25 cellular contexts compared by ENCODE assay signal in genomic region chr9:127940598-127940997, GRCh38. TPM values are rescaled to one million over a fixed set of nuclear protein-coding genes. Genes with fewer than 3 reads are reported as not detected.
DNase-seq lines count a peak whose midpoint lies in the region; ATAC-seq, FAIRE-seq and TF ChIP-seq lines count a peak whose summit lies in the region.
"Had no signal": no experiment of that assay in that cellular context is flagged by ENCODE, and none has a peak within 500 bp of the region (broad histone marks: within the 10 kb centered on the region; RNA-seq: fewer than 3 reads in every experiment).

No MANE protein-coding gene starts in this region.

- no peak for DNase-seq in HepG2 (ENCODE audit: low spot score)
- no peak for DNase-seq in right lobe of liver
- no peak for DNase-seq in T-helper 17 cell
- DNase-seq in erythroblast (lab: John Stamatoyannopoulos, UW): peak; percentile 72 to 85
- DNase-seq in uterus: no peak
- DNase-seq in NCI-H526 (lab: John Stamatoyannopoulos, UW): no peak
- no peak for DNase-seq in NCI-H187 (lab: John Stamatoyannopoulos, UW)
- DNase-seq in activated effector memory CD4-positive, alpha-beta T cell treated with anti-CD3 and anti-CD28 coated beads, Interleukin-2, amount 50 U/mL, for 16 hours: no peak
- DNase-seq: activated T-cell treated with anti-CD3 and anti-CD28 coated beads, Interleukin-2, amount 50 U/mL, for 4 hours; body of pancreas; effector CD4-positive, alpha-beta T cell; foreskin keratinocyte; Kasumi-1; left cardiac atrium; mesenchymal stem cell; MV-4-11; NCI-H2171 treated with DMSO at 0.1 percent for 48 hours; occipital lobe; T-helper 9 cell; WERI-Rb-1 had no signal

- no peak for ATAC-seq in HepG2
- ATAC-seq in right lobe of liver: no peak
- no peak for ATAC-seq in T-helper 17 cell
- ATAC-seq: activated T-cell treated with anti-CD3 and anti-CD28 coated beads, Interleukin-2, amount 50 U/mL, for 4 hours; body of pancreas; foreskin keratinocyte; HCT116; heart right ventricle; left cardiac atrium; SK-N-SH treated with all-trans-retinoic acid at 6 μM for 48 hours had no signal

- TF ChIP-seq POLR2A in HepG2 (IDR thresholded peaks at IDR 0.05; ENCODE audit: insufficient read depth in 1 of 2, low read depth in 2 of 2, low read length in 2 of 2) (no peak), right lobe of liver (IDR thresholded peaks at IDR 0.05) (no peak), erythroblast (IDR thresholded peaks at IDR 0.05; ENCODE audit: low read length) (no peak), uterus (IDR thresholded peaks at IDR 0.05) (no peak)

- no peak overlapping the region for H3K27ac ChIP-seq in HepG2 (ENCODE audit: extremely low read length, insufficient read depth, low read length)
- H3K27ac ChIP-seq in right lobe of liver: no peak overlapping the region
- H3K27ac ChIP-seq in uterus: peak overlapping the region; percentile 71 to 75
- H3K27ac ChIP-seq: body of pancreas, C4-2B, foreskin keratinocyte, heart right ventricle, WERI-Rb-1 had no signal

- no peak for TF ChIP-seq RAD21 in HepG2 (CRISPR knock-in tag; IDR thresholded peaks at IDR 0.05)

- H3K36me3 Mint-ChIP-seq in T-helper 17 cell (ENCODE audit: low read depth): peaks cover 2% of the 10 kb centered on the region

- H3K79me2 ChIP-seq in HepG2 (ENCODE audit: insufficient read depth, low read length): peaks cover 20% of the 10 kb centered on the region

- peaks cover 13 to 39% of the 10 kb centered on the region in 2 experiments; a peak in 4 of 5 replicates for H3K36me3 ChIP-seq in HepG2 (replicated peaks in 1 of 2; ENCODE audit: control insufficient read depth in 1 of 2, insufficient read depth in 2 of 2, low read length in 2 of 2)
- peaks cover 0 to 41% (median 16%) of the 10 kb centered on the region in 4 donors for H3K36me3 ChIP-seq in right lobe of liver
- no peaks in the 10 kb centered on the region for H3K36me3 ChIP-seq in uterus

- H3K27ac Mint-ChIP-seq in T-helper 17 cell: peak overlapping the region; percentile 54

- BruUV-seq in HepG2 (replicated peaks; lab: Mats Ljungman, UMichigan): no TSS peak

- no peaks in the 10 kb centered on the region; a peak in 1 of 5 replicates for H3K27me3 ChIP-seq in HepG2 (ENCODE audit: control insufficient read depth in 1 of 2, insufficient read depth in 2 of 2, low read length in 2 of 2)
- H3K27me3 ChIP-seq in right lobe of liver: no peaks in the 10 kb centered on the region
- H3K27me3 ChIP-seq in uterus: no peaks in the 10 kb centered on the region
- H3K27me3 ChIP-seq: body of pancreas, foreskin keratinocyte, heart right ventricle had no signal

- POLR2A ChIA-PET in HepG2 (lab: Yijun Ruan, JAX): interaction anchor here (0.5 to 2.2 kb wide), 2 partner anchors 51 to 127 kb away, joined by 3 to 5 read pairs; partner anchors contain the start of genes NAIF1 and SLC25A25

- H3K4me1 ChIP-seq in HepG2 (ENCODE audit: insufficient read depth, low read length) (peaks cover 32% of the 10 kb centered on the region), right lobe of liver (peaks cover 0 to 8% (median 3%) of the 10 kb centered on the region in 4 donors), uterus (peaks cover 10 to 12% of the 10 kb centered on the region in 2 donors)
- H3K4me1 ChIP-seq: foreskin keratinocyte had no signal

- TF ChIP-seq EP300 in HepG2 (IDR thresholded peaks at IDR 0.05; ENCODE audit: low read depth in 2 of 2, low read length in 2 of 2) (no peak), HepG2 (CRISPR knock-in tag; IDR thresholded peaks at IDR 0.05; ENCODE audit: borderline replicate concordance) (no peak)

- H3K4me3 Mint-ChIP-seq in T-helper 17 cell: no peak overlapping the region
- H3K4me3 Mint-ChIP-seq: activated T-cell treated with anti-CD3 and anti-CD28 coated beads, Interleukin-2, amount 50 U/mL, for 4 hours had no signal

- no peak overlapping the region for H3K4me2 ChIP-seq in HepG2 (ENCODE audit: low read depth, low read length)
- H3K4me2 ChIP-seq: smooth muscle cell had no signal

- H4K20me1 ChIP-seq in HepG2 (ENCODE audit: insufficient read depth, low read length): peaks cover 7% of the 10 kb centered on the region

- H3K9me3 ChIP-seq in HepG2 (ENCODE audit: low read length): no peaks in the 10 kb centered on the region
- H3K9me3 ChIP-seq in right lobe of liver: no peaks in the 10 kb centered on the region
- H3K9me3 ChIP-seq in T-helper 17 cell (ENCODE audit: control insufficient read depth, low read length, poor library complexity, severe bottlenecking): no peaks in the 10 kb centered on the region
- H3K9me3 ChIP-seq in uterus: no peaks in the 10 kb centered on the region
- H3K9me3 ChIP-seq: body of pancreas, heart right ventricle had no signal

- CTCF ChIA-PET in HepG2 (lab: Yijun Ruan, JAX; ENCODE audit: low intra/inter-chr PET ratio, low total read pairs): no interaction called here

- no peak for TF ChIP-seq CTCF in HepG2 (CRISPR knock-in tag; IDR thresholded peaks at IDR 0.05)
- no peak for TF ChIP-seq CTCF in right lobe of liver (IDR thresholded peaks at IDR 0.05)
- no peak for TF ChIP-seq CTCF in uterus (IDR thresholded peaks at IDR 0.05)

- H2AFZ ChIP-seq in HepG2 (ENCODE audit: low read length): no peak overlapping the region

- WGBS in HepG2 (ENCODE audit: low lambda C conversion rate): 98% methylated on average over 3 of the region's 3 CpGs
- 89% methylated on average over 2 of the region's 3 CpGs for WGBS in right lobe of liver (ENCODE audit: insufficient coverage, low coverage, low lambda C conversion rate, missing lambda C conversion rate)

- no peak overlapping the region for H3K9ac ChIP-seq in HepG2 (ENCODE audit: insufficient read depth, low read depth, low read length)

- no peak for FAIRE-seq in HepG2 (lab: Jason Lieb, UNC)

- H3K4me1 Mint-ChIP-seq in T-helper 17 cell: peaks cover 37% of the 10 kb centered on the region

- in situ Hi-C loops in HepG2 (cut with HindIII; ENCODE audit: extremely low pct_ligation_motif_present, low pct_unique_long_range_greater_than_20kb): no loop called here

- H3K27me3 Mint-ChIP-seq in T-helper 17 cell: no peaks in the 10 kb centered on the region

- H3K4me3 ChIP-seq in HepG2 (replicated peaks in 1 of 3; ENCODE audit: insufficient read depth in 1 of 3, low read depth in 2 of 3, low read length in 3 of 3) (no peak overlapping the region), right lobe of liver (no peak overlapping the region), uterus (no peak overlapping the region)
- H3K4me3 ChIP-seq: body of pancreas, heart right ventricle, smooth muscle cell had no signal

- intact Hi-C loops in HepG2 (cut with micrococcal nuclease; ENCODE audit: unreplicated experiment) (loop anchor here (5.0 to 10.0 kb wide), 2 partner anchors 37 to 174 kb away; no protein-coding TSS in a partner anchor), right lobe of liver (cut with DNase I) (loop anchor here (5.0 kb wide), 2 partner anchors 92 to 97 kb away; no protein-coding TSS in a partner anchor), uterus (cut with DNase I; ENCODE audit: low total_unique reads) (loop anchor here (5.0 kb wide), 2 partner anchors 97 to 182 kb away; no protein-coding TSS in a partner anchor)

RNA-seq across cellular contexts. Expression of gene DPM2, which starts 2.9 kb away (rescaled TPM):
- 17.5 and 24.8 TPM in 2 replicates for total RNA-seq in HepG2 (2016; rRNA removed; fragmentation: Illumina TruSeq; extraction: Trizol)
- 20.0 and 27.3 TPM in 2 replicates for total RNA-seq in HepG2 (2016; cell fraction: cytosol; rRNA removed; fragmentation: Illumina TruSeq; extraction: Trizol; ENCODE audit: low read depth)
- 14.9 and 23.0 TPM in 2 replicates for total RNA-seq in HepG2 (2016; cell fraction: insoluble cytoplasmic fraction; rRNA removed; fragmentation: Illumina TruSeq; extraction: Trizol)
- 31.4 and 35.9 TPM in 2 replicates for total RNA-seq in HepG2 (2016; cell fraction: membrane; rRNA removed; fragmentation: Illumina TruSeq; extraction: Trizol)
- total RNA-seq in HepG2 (2016; cell fraction: nucleus; rRNA removed; fragmentation: Illumina TruSeq; extraction: Trizol): 18.6 and 22.0 TPM in 2 replicates
- 35.3 and 38.6 TPM in 2 replicates for polyA plus RNA-seq in HepG2 (2011; rRNA removed)
- 30.5 and 35.2 TPM in 2 replicates for polyA plus RNA-seq in HepG2 (2011; cell fraction: cytosol; rRNA removed)
- 36.6 and 37.4 TPM in 2 replicates for polyA plus RNA-seq in HepG2 (2011; cell fraction: nucleus; rRNA removed)
- polyA plus RNA-seq in HepG2 (2012): 21.4 and 25.3 TPM in 2 replicates
- polyA plus RNA-seq in HepG2 (2016; cell fraction: cytosol; fragmentation: Illumina TruSeq; extraction: Trizol; ENCODE audit: low read depth): 32.5 and 40.9 TPM in 2 replicates
- polyA plus RNA-seq in HepG2 (2016; cell fraction: insoluble cytoplasmic fraction; fragmentation: Illumina TruSeq; extraction: Trizol; ENCODE audit: low read depth): 30.7 and 34.8 TPM in 2 replicates
- 49.8 and 53.8 TPM in 2 replicates for polyA plus RNA-seq in HepG2 (2016; cell fraction: membrane; fragmentation: Illumina TruSeq; extraction: Trizol; ENCODE audit: low read depth)
- 49.9 and 52.5 TPM in 2 replicates for polyA plus RNA-seq in HepG2 (2016; cell fraction: nucleus; fragmentation: Illumina TruSeq; extraction: Trizol; ENCODE audit: insufficient read depth, low read depth)
- polyA minus RNA-seq in HepG2 (2011; rRNA and poly(A)+ RNA removed; ENCODE audit: low replicate concordance): 68.5 and 193 TPM in 2 replicates
- polyA minus RNA-seq in HepG2 (2011; cell fraction: cytosol; rRNA and poly(A)+ RNA removed): 12.9 and 15.4 TPM in 2 replicates
- polyA minus RNA-seq in HepG2 (2011; cell fraction: nucleus; rRNA and poly(A)+ RNA removed): 34.8 and 35.4 TPM in 2 replicates
- 10 to 100 TPM; 10.6 to 19.1 (median 13.9) TPM for total RNA-seq in right lobe of liver
- 10 to 100 TPM; 23.3 to 26.2 TPM for total RNA-seq in T-helper 17 cell
- total RNA-seq in uterus: 10 to 100 TPM in 3 of 4 donors, 1 to 10 TPM in 1; 6.7 to 33.1 (median 15.9) TPM

RNA-seq across cellular contexts. Expression of gene PIP5KL1, which starts 10.0 kb away (rescaled TPM):
- total RNA-seq in HepG2 (2016; rRNA removed; fragmentation: Illumina TruSeq; extraction: Trizol): 0.20 TPM in 1 of 2 replicates, not detected in the other
- total RNA-seq in HepG2 (2016; cell fraction: cytosol; rRNA removed; fragmentation: Illumina TruSeq; extraction: Trizol; ENCODE audit: low read depth): 0.51 TPM in 1 of 2 replicates, not detected in the other
- total RNA-seq in HepG2 (2016; cell fraction: insoluble cytoplasmic fraction; rRNA removed; fragmentation: Illumina TruSeq; extraction: Trizol): 0.15 TPM in 1 of 2 replicates, not detected in the other
- total RNA-seq in HepG2 (2016; cell fraction: membrane; rRNA removed; fragmentation: Illumina TruSeq; extraction: Trizol): not detected in 2 replicates
- total RNA-seq in HepG2 (2016; cell fraction: nucleus; rRNA removed; fragmentation: Illumina TruSeq; extraction: Trizol): 0.56 TPM in 1 of 2 replicates, not detected in the other
- polyA plus RNA-seq in HepG2 (2011; rRNA removed): 0.44 and 0.49 TPM in 2 replicates
- 0.17 and 0.32 TPM in 2 replicates for polyA plus RNA-seq in HepG2 (2011; cell fraction: cytosol; rRNA removed)
- 5.3 and 9.9 TPM in 2 replicates for polyA plus RNA-seq in HepG2 (2011; cell fraction: nucleus; rRNA removed)
- 0.32 and 0.67 TPM in 2 replicates for polyA plus RNA-seq in HepG2 (2012)
- 0.24 TPM in 1 of 2 replicates, not detected in the other for polyA plus RNA-seq in HepG2 (2016; cell fraction: cytosol; fragmentation: Illumina TruSeq; extraction: Trizol; ENCODE audit: low read depth)
- polyA plus RNA-seq in HepG2 (2016; cell fraction: insoluble cytoplasmic fraction; fragmentation: Illumina TruSeq; extraction: Trizol; ENCODE audit: low read depth): not detected in 2 replicates
- polyA plus RNA-seq in HepG2 (2016; cell fraction: membrane; fragmentation: Illumina TruSeq; extraction: Trizol; ENCODE audit: low read depth): not detected in 2 replicates
- polyA plus RNA-seq in HepG2 (2016; cell fraction: nucleus; fragmentation: Illumina TruSeq; extraction: Trizol; ENCODE audit: insufficient read depth, low read depth): 1.1 TPM in 1 of 2 replicates, not detected in the other
- polyA minus RNA-seq in HepG2 (2011; rRNA and poly(A)+ RNA removed; ENCODE audit: low replicate concordance): 0.72 and 1.4 TPM in 2 replicates
- polyA minus RNA-seq in HepG2 (2011; cell fraction: cytosol; rRNA and poly(A)+ RNA removed): 0.88 TPM in 1 of 2 replicates, not detected in the other
- polyA minus RNA-seq in HepG2 (2011; cell fraction: nucleus; rRNA and poly(A)+ RNA removed): 1.3 and 2.2 TPM in 2 replicates
- under 1 TPM in 3 of 6 experiments, not detected in 3; 0.58 to 0.81 (median 0.70) TPM for total RNA-seq in right lobe of liver
- 1 to 10 TPM; 2.1 to 2.3 TPM for total RNA-seq in T-helper 17 cell
- total RNA-seq in uterus: 10 to 100 TPM in 1 of 4 donors, 1 to 10 TPM in 2, not detected in 1; 2.9 to 11.3 (median 3.2) TPM

RNA-seq across cellular contexts. Expression of gene ST6GALNAC4, which starts 23.8 kb away (rescaled TPM):
- 14.8 and 18.8 TPM in 2 replicates for total RNA-seq in HepG2 (2016; rRNA removed; fragmentation: Illumina TruSeq; extraction: Trizol)
- total RNA-seq in HepG2 (2016; cell fraction: cytosol; rRNA removed; fragmentation: Illumina TruSeq; extraction: Trizol; ENCODE audit: low read depth): 35.6 and 43.0 TPM in 2 replicates
- 13.0 and 19.7 TPM in 2 replicates for total RNA-seq in HepG2 (2016; cell fraction: insoluble cytoplasmic fraction; rRNA removed; fragmentation: Illumina TruSeq; extraction: Trizol)
- total RNA-seq in HepG2 (2016; cell fraction: membrane; rRNA removed; fragmentation: Illumina TruSeq; extraction: Trizol): 47.7 and 65.6 TPM in 2 replicates
- 12.8 and 17.5 TPM in 2 replicates for total RNA-seq in HepG2 (2016; cell fraction: nucleus; rRNA removed; fragmentation: Illumina TruSeq; extraction: Trizol)
- polyA plus RNA-seq in HepG2 (2011; rRNA removed): 27.7 and 36.4 TPM in 2 replicates
- polyA plus RNA-seq in HepG2 (2011; cell fraction: cytosol; rRNA removed): 26.2 and 47.9 TPM in 2 replicates
- polyA plus RNA-seq in HepG2 (2011; cell fraction: nucleus; rRNA removed): 41.2 and 43.3 TPM in 2 replicates
- polyA plus RNA-seq in HepG2 (2012): 14.8 and 21.6 TPM in 2 replicates
- 55.5 and 75.3 TPM in 2 replicates for polyA plus RNA-seq in HepG2 (2016; cell fraction: cytosol; fragmentation: Illumina TruSeq; extraction: Trizol; ENCODE audit: low read depth)
- 20.6 and 23.9 TPM in 2 replicates for polyA plus RNA-seq in HepG2 (2016; cell fraction: insoluble cytoplasmic fraction; fragmentation: Illumina TruSeq; extraction: Trizol; ENCODE audit: low read depth)
- 69.4 and 78.8 TPM in 2 replicates for polyA plus RNA-seq in HepG2 (2016; cell fraction: membrane; fragmentation: Illumina TruSeq; extraction: Trizol; ENCODE audit: low read depth)
- polyA plus RNA-seq in HepG2 (2016; cell fraction: nucleus; fragmentation: Illumina TruSeq; extraction: Trizol; ENCODE audit: insufficient read depth, low read depth): 25.2 and 32.3 TPM in 2 replicates
- polyA minus RNA-seq in HepG2 (2011; rRNA and poly(A)+ RNA removed; ENCODE audit: low replicate concordance): 74.4 and 118 TPM in 2 replicates
- polyA minus RNA-seq in HepG2 (2011; cell fraction: cytosol; rRNA and poly(A)+ RNA removed): 40.0 and 42.1 TPM in 2 replicates
- 15.6 and 17.8 TPM in 2 replicates for polyA minus RNA-seq in HepG2 (2011; cell fraction: nucleus; rRNA and poly(A)+ RNA removed)
- total RNA-seq in right lobe of liver: 10 to 100 TPM in 3 of 6 experiments, 1 to 10 TPM in 3; 3.2 to 23.8 (median 11.2) TPM
- 10 to 100 TPM; 18.5 to 22.1 TPM for total RNA-seq in T-helper 17 cell
- 10 to 100 TPM in 3 of 4 donors, under 1 TPM in 1; 0.59 to 41.7 (median 20.7) TPM for total RNA-seq in uterus

RNA-seq across cellular contexts. Expression of gene EEIG1, which starts 40.2 kb away (rescaled TPM):
- total RNA-seq in HepG2 (2016; rRNA removed; fragmentation: Illumina TruSeq; extraction: Trizol) (16.1 and 16.6 TPM in 2 replicates), right lobe of liver (10 to 100 TPM in 5 of 6 experiments, 1 to 10 TPM in 1; 9.7 to 54.1 (median 23.6) TPM), T-helper 17 cell (100 to 1,000 TPM; 254 to 268 TPM), uterus (100 to 1,000 TPM in 1 of 4 donors, 10 to 100 TPM in 2, 1 to 10 TPM in 1; 5.0 to 140 (median 19.3) TPM)
- 10.4 and 11.3 TPM in 2 replicates for total RNA-seq in HepG2 (2016; cell fraction: cytosol; rRNA removed; fragmentation: Illumina TruSeq; extraction: Trizol; ENCODE audit: low read depth)
- 12.3 and 17.2 TPM in 2 replicates for total RNA-seq in HepG2 (2016; cell fraction: insoluble cytoplasmic fraction; rRNA removed; fragmentation: Illumina TruSeq; extraction: Trizol)
- 21.5 and 21.9 TPM in 2 replicates for total RNA-seq in HepG2 (2016; cell fraction: membrane; rRNA removed; fragmentation: Illumina TruSeq; extraction: Trizol)
- total RNA-seq in HepG2 (2016; cell fraction: nucleus; rRNA removed; fragmentation: Illumina TruSeq; extraction: Trizol): 20.0 and 24.0 TPM in 2 replicates
- 25.2 and 30.1 TPM in 2 replicates for polyA plus RNA-seq in HepG2 (2011; rRNA removed)
- 19.7 and 22.7 TPM in 2 replicates for polyA plus RNA-seq in HepG2 (2011; cell fraction: cytosol; rRNA removed)
- polyA plus RNA-seq in HepG2 (2011; cell fraction: nucleus; rRNA removed): 108 and 126 TPM in 2 replicates
- 22.5 and 36.8 TPM in 2 replicates for polyA plus RNA-seq in HepG2 (2012)
- 3.8 and 4.2 TPM in 2 replicates for polyA plus RNA-seq in HepG2 (2016; cell fraction: cytosol; fragmentation: Illumina TruSeq; extraction: Trizol; ENCODE audit: low read depth)
- 24.1 and 30.7 TPM in 2 replicates for polyA plus RNA-seq in HepG2 (2016; cell fraction: insoluble cytoplasmic fraction; fragmentation: Illumina TruSeq; extraction: Trizol; ENCODE audit: low read depth)
- 16.7 and 17.4 TPM in 2 replicates for polyA plus RNA-seq in HepG2 (2016; cell fraction: membrane; fragmentation: Illumina TruSeq; extraction: Trizol; ENCODE audit: low read depth)
- polyA plus RNA-seq in HepG2 (2016; cell fraction: nucleus; fragmentation: Illumina TruSeq; extraction: Trizol; ENCODE audit: insufficient read depth, low read depth): 72.4 and 76.1 TPM in 2 replicates
- 25.3 and 40.6 TPM in 2 replicates for polyA minus RNA-seq in HepG2 (2011; rRNA and poly(A)+ RNA removed; ENCODE audit: low replicate concordance)
- polyA minus RNA-seq in HepG2 (2011; cell fraction: cytosol; rRNA and poly(A)+ RNA removed): 8.3 and 11.4 TPM in 2 replicates
- polyA minus RNA-seq in HepG2 (2011; cell fraction: nucleus; rRNA and poly(A)+ RNA removed): 25.0 and 25.4 TPM in 2 replicates

RNA-seq across cellular contexts. Expression of gene ST6GALNAC6, which starts 41.2 kb away (rescaled TPM):
- total RNA-seq in HepG2 (2016; rRNA removed; fragmentation: Illumina TruSeq; extraction: Trizol): 16.7 and 18.5 TPM in 2 replicates
- total RNA-seq in HepG2 (2016; cell fraction: cytosol; rRNA removed; fragmentation: Illumina TruSeq; extraction: Trizol; ENCODE audit: low read depth): 13.5 and 13.9 TPM in 2 replicates
- 11.7 and 18.2 TPM in 2 replicates for total RNA-seq in HepG2 (2016; cell fraction: insoluble cytoplasmic fraction; rRNA removed; fragmentation: Illumina TruSeq; extraction: Trizol)
- total RNA-seq in HepG2 (2016; cell fraction: membrane; rRNA removed; fragmentation: Illumina TruSeq; extraction: Trizol): 42.0 and 46.1 TPM in 2 replicates
- total RNA-seq in HepG2 (2016; cell fraction: nucleus; rRNA removed; fragmentation: Illumina TruSeq; extraction: Trizol): 13.4 and 15.1 TPM in 2 replicates
- 65.4 and 103 TPM in 2 replicates for polyA plus RNA-seq in HepG2 (2011; rRNA removed)
- 63.0 and 69.3 TPM in 2 replicates for polyA plus RNA-seq in HepG2 (2011; cell fraction: cytosol; rRNA removed)
- 134 and 138 TPM in 2 replicates for polyA plus RNA-seq in HepG2 (2011; cell fraction: nucleus; rRNA removed)
- polyA plus RNA-seq in HepG2 (2012): 36.1 and 53.0 TPM in 2 replicates
- 33.4 and 37.1 TPM in 2 replicates for polyA plus RNA-seq in HepG2 (2016; cell fraction: cytosol; fragmentation: Illumina TruSeq; extraction: Trizol; ENCODE audit: low read depth)
- 18.0 and 19.3 TPM in 2 replicates for polyA plus RNA-seq in HepG2 (2016; cell fraction: insoluble cytoplasmic fraction; fragmentation: Illumina TruSeq; extraction: Trizol; ENCODE audit: low read depth)
- polyA plus RNA-seq in HepG2 (2016; cell fraction: membrane; fragmentation: Illumina TruSeq; extraction: Trizol; ENCODE audit: low read depth): 54.8 and 59.0 TPM in 2 replicates
- 32.9 and 35.5 TPM in 2 replicates for polyA plus RNA-seq in HepG2 (2016; cell fraction: nucleus; fragmentation: Illumina TruSeq; extraction: Trizol; ENCODE audit: insufficient read depth, low read depth)
- polyA minus RNA-seq in HepG2 (2011; rRNA and poly(A)+ RNA removed; ENCODE audit: low replicate concordance): 41.6 and 91.9 TPM in 2 replicates
- polyA minus RNA-seq in HepG2 (2011; cell fraction: cytosol; rRNA and poly(A)+ RNA removed): 15.4 and 21.1 TPM in 2 replicates
- 22.4 and 22.6 TPM in 2 replicates for polyA minus RNA-seq in HepG2 (2011; cell fraction: nucleus; rRNA and poly(A)+ RNA removed)
- 10 to 100 TPM; 22.5 to 40.3 (median 29.8) TPM for total RNA-seq in right lobe of liver
- 100 to 1,000 TPM in 1 of 2 donors, 10 to 100 TPM in 1; 74.5 to 108 TPM for total RNA-seq in T-helper 17 cell
- 100 to 1,000 TPM in 3 of 4 donors, 10 to 100 TPM in 1; 37.7 to 133 (median 111) TPM for total RNA-seq in uterus

Comparison
In these comparisons a context has a peak if more than half of its experiments do, and no peak if none do; other contexts are left out.
1. DNase-seq: peak in erythroblast (2 of 2); none in HepG2 (single experiment), right lobe of liver (0 of 3), T-helper 17 cell (0 of 3), uterus (0 of 2), NCI-H526 (0 of 2), NCI-H187 (0 of 2) and activated effector memory CD4-positive, alpha-beta T cell treated with anti-CD3 and anti-CD28 coated beads, Interleukin-2, amount 50 U/mL, for 16 hours (single experiment).
2. H3K27ac ChIP-seq: peak in uterus (2 of 2); none in HepG2 (single experiment) and right lobe of liver (0 of 3).